ENCODE assay signal across 17 cellular contexts in the genomic region with DNA sequence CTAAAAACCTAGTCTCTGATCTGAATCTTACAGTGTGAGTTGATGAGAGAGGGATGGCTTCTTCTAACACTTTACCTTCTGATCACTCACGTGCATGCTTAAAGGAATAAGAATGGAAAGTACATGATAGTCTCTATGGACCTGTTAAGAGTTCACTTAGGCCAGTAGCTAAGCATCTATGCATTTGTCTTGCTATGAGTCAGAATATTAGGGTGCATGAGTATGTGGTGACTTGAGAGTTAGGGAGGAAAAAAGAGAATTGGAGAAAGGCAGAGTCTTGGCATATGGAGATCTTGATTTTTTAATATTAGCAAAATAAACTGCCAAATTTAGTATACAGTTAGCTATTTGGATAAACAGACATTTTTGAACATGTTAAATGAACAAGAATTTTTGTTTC.
DNase-seq lines count a peak whose midpoint lies in the region; ATAC-seq and TF ChIP-seq lines count a peak whose summit lies in the region.
"Had no signal": no experiment of that assay in that cellular context is flagged by ENCODE, and none has a peak within 500 bp of the region (broad histone marks: within the 10 kb centered on the region; RNA-seq: fewer than 3 reads in every experiment).

No MANE protein-coding gene starts in this region.

- H3F3A ChIP-seq in smooth muscle cell (ENCODE audit: low read depth): no peaks in the 10 kb centered on the region

- DNase-seq in ELR (ENCODE audit: low read depth) (peak; percentile 69), RKO (ENCODE audit: low spot score) (peak; percentile 53), epithelial cell of esophagus (ENCODE audit: low read depth) (peak; percentile 19), non-pigmented ciliary epithelial cell (ENCODE audit: low read depth) (peak; percentile 5), smooth muscle cell (lab: John Stamatoyannopoulos, UW; ENCODE audit: unreplicated experiment) (no peak), DMS79 treated with DMSO at 0.1 percent for 48 hours (lab: John Stamatoyannopoulos, UW) (no peak), NCI-H2107 (lab: John Stamatoyannopoulos, UW) (no peak)
- DNase-seq: Calu3; CD4-positive, alpha-beta memory T cell; DMS53; NCI-H1105; NCI-H2081; NCI-H82; OCI-M1; RPMI8226 had no signal

- TF ChIP-seq CTCF in epithelial cell of esophagus (IDR thresholded peaks at IDR 0.05; ENCODE audit: insufficient read depth, low read depth, low read length, missing control alignments) (no peak), smooth muscle cell (IDR thresholded peaks at IDR 0.05; ENCODE audit: borderline replicate concordance, insufficient read depth, poor library complexity, severe bottlenecking) (no peak)

- no peak overlapping the region for H3K4me2 ChIP-seq in smooth muscle cell

- peaks cover 4% of the 10 kb centered on the region for H4K20me1 ChIP-seq in smooth muscle cell (ENCODE audit: low read depth)

- H3K4me1 ChIP-seq in smooth muscle cell (ENCODE audit: low read depth): no peaks in the 10 kb centered on the region
- H3K4me1 ChIP-seq: HAP-1 had no signal

- H3K27ac ChIP-seq in smooth muscle cell (ENCODE audit: low read depth): no peak overlapping the region

- ATAC-seq in HG03175 (IDR thresholded peaks at IDR 0.05; ENCODE audit: unreplicated experiment): no peak

- H3K9me3 ChIP-seq in smooth muscle cell (replicated peaks; ENCODE audit: low read depth): no peaks in the 10 kb centered on the region
- H3K9me3 ChIP-seq: HAP-1 had no signal

- no peaks in the 10 kb centered on the region for H3K27me3 ChIP-seq in smooth muscle cell (ENCODE audit: low read depth)

- no peaks in the 10 kb centered on the region for H3K79me2 ChIP-seq in smooth muscle cell (ENCODE audit: low read depth)

- 91% methylated on average over 1 of the region's 1 CpG for WGBS in smooth muscle cell (ENCODE audit: low lambda C conversion rate)

- H2AFZ ChIP-seq in smooth muscle cell (ENCODE audit: low read depth): no peak overlapping the region

- H3K4me3 ChIP-seq in epithelial cell of esophagus (ENCODE audit: low read length): no peak overlapping the region
- H3K4me3 ChIP-seq in smooth muscle cell: no peak overlapping the region
- H3K4me3 ChIP-seq: HAP-1 had no signal

- H3K9ac ChIP-seq in smooth muscle cell (ENCODE audit: low read depth): no peak overlapping the region

- no peaks in the 10 kb centered on the region for H3K36me3 ChIP-seq in smooth muscle cell (ENCODE audit: low read depth)
- H3K36me3 ChIP-seq: HAP-1 had no signal

Comparison
In these comparisons a context has a peak if more than half of its experiments do, and no peak if none do; other contexts are left out.
1. DNase-seq: peak in ELR (single experiment), RKO (single experiment), epithelial cell of esophagus (single experiment) and non-pigmented ciliary epithelial cell (single experiment); none in smooth muscle cell (single experiment), DMS79 treated with DMSO at 0.1 percent for 48 hours (single experiment) and NCI-H2107 (single experiment).